15 cellular contexts compared by ENCODE assay signal in the genomic region with DNA sequence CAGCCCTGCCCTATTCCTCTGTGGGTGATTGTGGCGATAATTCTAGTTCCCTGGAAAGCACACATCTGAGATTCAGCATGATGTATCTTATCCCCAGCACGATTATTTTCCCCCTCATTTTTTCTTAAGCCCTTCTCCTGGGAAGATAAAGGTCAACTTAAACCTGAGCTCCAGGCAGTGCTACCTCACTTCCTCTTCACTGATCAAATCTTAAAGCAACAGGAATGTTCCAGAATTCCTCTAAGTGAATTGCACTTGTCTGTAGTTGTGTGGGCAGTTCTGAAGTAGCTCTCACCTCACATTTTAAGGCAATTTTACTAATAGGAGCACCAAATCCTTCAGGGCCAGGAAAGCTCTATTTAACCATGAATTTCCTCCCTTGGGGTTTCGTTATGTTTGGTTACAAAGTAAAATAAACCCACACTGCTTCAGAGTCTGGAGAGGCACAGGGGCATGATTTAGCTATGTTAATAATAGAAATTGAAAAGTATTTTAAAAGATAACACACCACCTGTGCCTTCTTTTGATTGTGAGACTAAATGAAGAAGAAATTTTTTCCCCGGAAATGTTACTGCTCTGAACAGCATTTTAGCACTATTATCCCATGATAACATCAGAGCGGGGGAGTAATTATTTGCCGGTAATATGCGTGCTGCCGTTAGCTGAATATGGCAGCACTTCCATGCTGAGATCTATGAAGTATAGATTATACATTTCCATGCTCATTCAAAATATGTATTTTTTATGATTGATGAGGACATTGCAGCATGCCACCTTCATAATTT.
A peak's percentile ranks its signal among the peaks of the same experiment; 100 is the strongest.
DNase-seq lines count a peak whose midpoint lies in the region; ATAC-seq and TF ChIP-seq lines count a peak whose summit lies in the region.
"Had no signal": no experiment of that assay in that cellular context is flagged by ENCODE, and none has a peak within 500 bp of the region (broad histone marks: within the 10 kb centered on the region; RNA-seq: fewer than 3 reads in every experiment).

No MANE protein-coding gene starts in this region.

- H2AFZ ChIP-seq in H9 (ENCODE audit: low read length): no peak overlapping the region
- H2AFZ ChIP-seq: GM23248 had no signal

- H3K9ac ChIP-seq in H9 (ENCODE audit: extremely low read depth, insufficient read length, low read length): no peak overlapping the region
- H3K9ac ChIP-seq: GM23248 had no signal

- no peak overlapping the region for H3K4me3 Mint-ChIP-seq in H9
- H3K4me3 Mint-ChIP-seq: CD4-positive, CD25-positive, alpha-beta regulatory T cell had no signal

- no peak for DNase-seq in H9
- DNase-seq in dermis blood vessel endothelial cell: peak; percentile 59
- DNase-seq in thoracic aorta (ENCODE audit: low spot score): no peak
- DNase-seq in NCI-H1048 (lab: John Stamatoyannopoulos, UW): no peak
- DNase-seq in T-helper 9 cell: no peak
- DNase-seq in activated CD8-positive, alpha-beta memory T cell treated with anti-CD3 and anti-CD28 coated beads, Interleukin-2, amount 50 U/mL, for 4 hours: no peak
- DNase-seq: BE2C; CD4-positive, CD25-positive, alpha-beta regulatory T cell; DMS53; GF-D8; GM23248; H7; IMR-90 had no signal

- H3K36me3 ChIP-seq in thoracic aorta: no peaks in the 10 kb centered on the region
- H3K36me3 ChIP-seq: BE2C had no signal

- no peaks in the 10 kb centered on the region for H4K20me1 ChIP-seq in H9 (ENCODE audit: control insufficient read depth, insufficient read depth, insufficient read length)

- no peak overlapping the region for H2AK5ac ChIP-seq in H9 (ENCODE audit: insufficient read length, low read length)

- H3K79me1 ChIP-seq in H9 (ENCODE audit: insufficient read depth, low read depth, low read length, poor library complexity, severe bottlenecking): no peaks in the 10 kb centered on the region

- peaks cover 13% of the 10 kb centered on the region for H3K27me3 Mint-ChIP-seq in H9 (ENCODE audit: low read depth)
- H3K27me3 Mint-ChIP-seq: CD4-positive, CD25-positive, alpha-beta regulatory T cell had no signal

- no peaks in the 10 kb centered on the region for H3K9me3 ChIP-seq in H9 (ENCODE audit: control insufficient read depth, low read depth, low read length)
- H3K9me3 ChIP-seq in thoracic aorta: no peaks in the 10 kb centered on the region
- H3K9me3 ChIP-seq: A549, BE2C had no signal

- peaks cover 0 to 3% of the 10 kb centered on the region in 2 experiments; a peak in 1 of 4 replicates for H3K4me1 Mint-ChIP-seq in H9
- H3K4me1 Mint-ChIP-seq: CD4-positive, CD25-positive, alpha-beta regulatory T cell had no signal

- no peak overlapping the region; the same call in 1 of the 2 replicates for H2BK15ac ChIP-seq in H9 (ENCODE audit: low read depth, low read length)

- no peaks in the 10 kb centered on the region for H3K9me3 Mint-ChIP-seq in H9

- H3K27me3 ChIP-seq in H9 (ENCODE audit: insufficient read depth, low read length): no peaks in the 10 kb centered on the region
- no peaks in the 10 kb centered on the region for H3K27me3 ChIP-seq in thoracic aorta (replicated peaks; ENCODE audit: insufficient read depth)
- H3K27me3 ChIP-seq: BE2C had no signal

- no peak overlapping the region for H4K5ac ChIP-seq in H9 (ENCODE audit: insufficient read length, low read depth, low read length)

- H2BK12ac ChIP-seq in H9 (ENCODE audit: insufficient read length, low read depth, low read length): no peak overlapping the region

- no peaks in the 10 kb centered on the region for H3K36me3 Mint-ChIP-seq in H9 (ENCODE audit: insufficient read depth in 1 of 3, low read depth in 3 of 3)
- H3K36me3 Mint-ChIP-seq: CD4-positive, CD25-positive, alpha-beta regulatory T cell had no signal

- H2BK5ac ChIP-seq in H9 (ENCODE audit: insufficient read length, low read length): no peak overlapping the region

- H3K18ac ChIP-seq in H9 (ENCODE audit: insufficient read length, low read depth, low read length): no peak overlapping the region

- WGBS in H9 (ENCODE audit: extremely low coverage, insufficient read length, low lambda C conversion rate): no CpG with 5 or more reads among the region's 8 CpGs

- H2BK120ac ChIP-seq in H9 (ENCODE audit: low read depth, low read length, poor library complexity, severe bottlenecking): no peak overlapping the region

- H3K4ac ChIP-seq in H9 (ENCODE audit: low read depth, low read length): no peak overlapping the region

- H3K4me2 ChIP-seq in H9 (ENCODE audit: insufficient read depth, insufficient read length, low read length): no peak overlapping the region
- H3K4me2 ChIP-seq: A549 had no signal

- H3K79me2 ChIP-seq in H9 (ENCODE audit: insufficient read depth, low read length): no peaks in the 10 kb centered on the region

- no peak for TF ChIP-seq CTCF in H9 (conservative IDR thresholded peaks at IDR 0.05)
- no peak for TF ChIP-seq CTCF in thoracic aorta (IDR thresholded peaks at IDR 0.05)

- peak overlapping the region in 1 of 3 experiments; percentile 7; a peak in 1 of 7 replicates for H3K27ac Mint-ChIP-seq in H9
- H3K27ac Mint-ChIP-seq: CD4-positive, CD25-positive, alpha-beta regulatory T cell had no signal

- no peaks in the 10 kb centered on the region for H3K4me1 ChIP-seq in H9 (ENCODE audit: insufficient read depth, low read length)
- H3K4me1 ChIP-seq in thoracic aorta (ENCODE audit: control insufficient read depth in 1 of 2, low read depth in 2 of 2): peaks cover 12 to 23% of the 10 kb centered on the region in 2 donors
- H3K4me1 ChIP-seq: A549, BE2C had no signal

- no peak overlapping the region for H4K91ac ChIP-seq in H9 (ENCODE audit: insufficient read length, low read depth, low read length)

- H3K23me2 ChIP-seq in H9 (ENCODE audit: insufficient read length, low read depth, low read length, poor library complexity, severe bottlenecking): no peaks in the 10 kb centered on the region

- H3K4me3 ChIP-seq in thoracic aorta: peak overlapping the region; percentile 2
- H3K4me3 ChIP-seq: A549, GM23248 had no signal

- no peak overlapping the region for H2BK20ac ChIP-seq in H9 (ENCODE audit: low read depth, low read length, poor library complexity, severe bottlenecking)

- H4K8ac ChIP-seq in H9 (replicated peaks; ENCODE audit: insufficient read length, low read depth, low read length): no peak overlapping the region

- H3K27ac ChIP-seq in H9 (ENCODE audit: insufficient read length, low read depth, low read length): no peak overlapping the region
- no peak overlapping the region for H3K27ac ChIP-seq in thoracic aorta
- H3K27ac ChIP-seq: A549, GM23248 had no signal

- no peak overlapping the region for H3K23ac ChIP-seq in H9 (ENCODE audit: insufficient read length, low read depth, low read length)

- H3T11ph ChIP-seq in H9 (ENCODE audit: low read length): no peak overlapping the region

- ATAC-seq in thoracic aorta (ENCODE audit: insufficient number of reproducible peaks, low FRiP score, low read depth) (no peak), GM21515 (IDR thresholded peaks at IDR 0.05; ENCODE audit: unreplicated experiment) (no peak)
- ATAC-seq: A549 had no signal

- peak overlapping the region; percentile 73 for H3K56ac ChIP-seq in H9 (ENCODE audit: insufficient read length, low read depth, low read length)

- no peak overlapping the region for H3K14ac ChIP-seq in H9 (ENCODE audit: insufficient read depth, low read length)
